23 cellular contexts compared by ENCODE assay signal in the genomic region with DNA sequence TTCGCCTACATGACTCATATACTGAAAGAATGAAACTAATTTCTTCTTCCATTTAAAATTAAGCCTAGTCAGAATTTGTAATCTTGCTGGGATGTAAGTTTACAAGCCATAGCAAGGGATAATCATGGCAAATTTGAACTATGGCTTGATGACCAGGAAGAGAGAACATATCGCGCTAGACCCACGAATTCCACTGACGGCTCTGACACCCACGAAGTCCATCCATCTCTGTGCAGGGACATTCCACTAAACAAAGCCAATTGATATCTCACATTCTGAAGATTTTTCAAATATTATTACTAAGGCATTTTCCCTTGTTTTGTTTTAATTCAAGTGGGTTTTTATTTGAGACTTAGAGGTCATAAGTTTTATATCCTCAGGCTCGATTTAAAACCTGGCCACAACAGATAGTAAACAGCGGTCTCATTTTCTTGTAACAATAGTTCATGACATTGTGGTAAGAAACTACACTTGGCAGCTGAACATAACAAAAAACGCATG.
A peak's percentile ranks its signal among the peaks of the same experiment; 100 is the strongest.
DNase-seq lines count a peak whose midpoint lies in the region; ATAC-seq and TF ChIP-seq lines count a peak whose summit lies in the region.
"Had no signal": no experiment of that assay in that cellular context is flagged by ENCODE, and none has a peak within 500 bp of the region (broad histone marks: within the 10 kb centered on the region; RNA-seq: fewer than 3 reads in every experiment).

No MANE protein-coding gene starts in this region.

- CTCF ChIA-PET in PC-9 (lab: Charles Lee) = no interaction called here

- TF ChIP-seq CTCF in AG10803 (conservative IDR thresholded peaks at IDR 0.05; ENCODE audit: low read length) (no peak), PC-9 (conservative IDR thresholded peaks at IDR 0.05) (no peak), coronary artery (IDR thresholded peaks at IDR 0.05) (no peak)

- peak overlapping the region in 1 of 10 donors; percentile 76 for H3K4me3 Mint-ChIP-seq in naive thymus-derived CD8-positive, alpha-beta T cell
- H3K4me3 Mint-ChIP-seq: activated CD4-positive, alpha-beta T cell treated with anti-CD3 and anti-CD28 coated beads, Interleukin-2, amount 10 ng/mL, durations not matched to agents 24 days and 14 days; IgD-negative memory B cell; neural crest cell had no signal

- no peaks in the 10 kb centered on the region for H3K27me3 Mint-ChIP-seq in naive thymus-derived CD8-positive, alpha-beta T cell
- H3K27me3 Mint-ChIP-seq: activated CD4-positive, alpha-beta T cell treated with anti-CD3 and anti-CD28 coated beads, Interleukin-2, amount 10 ng/mL, durations not matched to agents 24 days and 14 days; IgD-negative memory B cell had no signal

- DNase-seq in AG10803 (ENCODE audit: low read depth) (peak; percentile 73), PC-9 (no peak), coronary artery (ENCODE audit: low spot score) (no peak)
- DNase-seq in naive thymus-derived CD8-positive, alpha-beta T cell = no peak
- DNase-seq in activated naive CD4-positive, alpha-beta T cell (lab: John Stamatoyannopoulos, UW) = no peak
- no peak for DNase-seq in central memory CD4-positive, alpha-beta T cell
- DNase-seq: activated CD4-positive, alpha-beta T cell treated with anti-CD3 and anti-CD28 coated beads, Interleukin-2, amount 10 ng/mL, durations not matched to agents 24 days and 14 days; activated T-cell treated with anti-CD3 and anti-CD28 coated beads, Interleukin-2, amount 50 U/mL, for 48 hours; amniotic stem cell; dermis blood vessel endothelial cell; left ventricle myocardium superior; NCI-H1105 treated with DMSO at 0.1 percent for 48 hours; retina; stimulated activated CD4-positive, alpha-beta T cell treated with anti-CD3 and anti-CD28 coated beads, Interleukin-2, amount 100 ng/mL, for 24 hours; T-helper 9 cell; tibial artery had no signal

- no peaks in the 10 kb centered on the region for H3K79me2 ChIP-seq in PC-9 (ENCODE audit: low read depth)

- peaks cover 24 to 72% (median 62%) of the 10 kb centered on the region in 4 donors for H3K4me1 Mint-ChIP-seq in naive thymus-derived CD8-positive, alpha-beta T cell

- ATAC-seq in naive thymus-derived CD8-positive, alpha-beta T cell = no peak
- no peak for ATAC-seq in HG02885 (IDR thresholded peaks at IDR 0.05; ENCODE audit: poor library complexity, unreplicated experiment)
- no peak for ATAC-seq in GM21390 (IDR thresholded peaks at IDR 0.05; ENCODE audit: unreplicated experiment)
- ATAC-seq: esophagus mucosa, left ventricle myocardium superior had no signal

- H3K27me3 ChIP-seq in PC-9 (ENCODE audit: insufficient read depth, low read depth) = no peaks in the 10 kb centered on the region
- H3K27me3 ChIP-seq: BLaER1, tibial artery had no signal

- peaks cover 0 to 3% (median 0%) of the 10 kb centered on the region in 3 donors for H3K36me3 Mint-ChIP-seq in naive thymus-derived CD8-positive, alpha-beta T cell
- H3K36me3 Mint-ChIP-seq: IgD-negative memory B cell had no signal

- H3K4me2 ChIP-seq in PC-9 = no peak overlapping the region

- no peak overlapping the region for H3K27ac ChIP-seq in PC-9
- peak overlapping the region in 1 of 2 donors; percentile 64 for H3K27ac ChIP-seq in coronary artery

- peaks cover 15% of the 10 kb centered on the region for H3K4me1 ChIP-seq in PC-9 (replicated peaks; ENCODE audit: insufficient read depth)

- no peaks in the 10 kb centered on the region for H4K20me1 ChIP-seq in PC-9 (ENCODE audit: insufficient read depth)
- H4K20me1 ChIP-seq: BLaER1 had no signal

- H3K9me3 ChIP-seq in PC-9 (ENCODE audit: insufficient read depth, low read depth) = no peaks in the 10 kb centered on the region
- H3K9me3 ChIP-seq: HAP-1, tibial artery had no signal

- no peaks in the 10 kb centered on the region for H3K9me2 ChIP-seq in PC-9 (ENCODE audit: insufficient read depth)

- peak overlapping the region; percentile 42; the same call in 1 of the 2 replicates for H2AFZ ChIP-seq in PC-9

- H3K9me3 Mint-ChIP-seq in naive thymus-derived CD8-positive, alpha-beta T cell = peaks cover 0 to 3% (median 0%) of the 10 kb centered on the region in 9 donors
- H3K9me3 Mint-ChIP-seq: IgD-negative memory B cell, neural crest cell had no signal

- no peaks in the 10 kb centered on the region for H3F3A ChIP-seq in PC-9 (ENCODE audit: insufficient read depth, low read depth)

- no peaks in the 10 kb centered on the region for H3K36me3 ChIP-seq in PC-9 (ENCODE audit: low read depth)
- H3K36me3 ChIP-seq: BLaER1, HAP-1, tibial artery had no signal

- peak overlapping the region in 6 of 10 donors; percentile 15 to 95 (median 90) for H3K27ac Mint-ChIP-seq in naive thymus-derived CD8-positive, alpha-beta T cell
- H3K27ac Mint-ChIP-seq: activated CD4-positive, alpha-beta T cell treated with anti-CD3 and anti-CD28 coated beads, Interleukin-2, amount 10 ng/mL, durations not matched to agents 24 days and 14 days had no signal

- BruUV-seq in PC-9 (replicated peaks; lab: Mats Ljungman, UMichigan) = no TSS peak

- POLR2A ChIA-PET in PC-9 (lab: Charles Lee; ENCODE audit: unreplicated experiment) = no interaction called here
- POLR2A ChIA-PET in naive thymus-derived CD8-positive, alpha-beta T cell (lab: Charles Lee) = no interaction called here

- no peak overlapping the region for H3K4me3 ChIP-seq in AG10803 (ENCODE audit: low read length)
- no peak overlapping the region for H3K4me3 ChIP-seq in PC-9
- peak overlapping the region; percentile 36 for H3K4me3 ChIP-seq in coronary artery
- H3K4me3 ChIP-seq: HAP-1, tibial artery had no signal

- intact Hi-C loops in PC-9 (cut with micrococcal nuclease; ENCODE audit: unreplicated experiment) = no loop called here
